23 cellular contexts compared by ENCODE assay signal in genomic region chr5:116544542-116545241, GRCh38. TPM values are rescaled to one million over a fixed set of nuclear protein-coding genes. Genes with fewer than 3 reads are reported as not detected.
A peak's percentile ranks its signal among the peaks of the same experiment; 100 is the strongest.
DNase-seq lines count a peak whose midpoint lies in the region; ATAC-seq and TF ChIP-seq lines count a peak whose summit lies in the region.
"Had no signal": no experiment of that assay in that cellular context is flagged by ENCODE, and none has a peak within 500 bp of the region (broad histone marks: within the 10 kb centered on the region; RNA-seq: fewer than 3 reads in every experiment).

No MANE protein-coding gene starts in this region.

- POLR2A ChIA-PET in Caco-2 (lab: Charles Lee): interaction anchor here (0.5 kb wide), 1 partner anchor 191 kb away, joined by 3 read pairs; no protein-coding TSS in a partner anchor
- POLR2A ChIA-PET in activated CD4-positive, alpha-beta memory T cell treated with anti-CD3 and anti-CD28 coated beads, Interleukin-2, amount 10 ng/mL, durations not matched to agents 7 days and 5 days (lab: Charles Lee): no interaction called here

- no peaks in the 10 kb centered on the region for H3K36me3 ChIP-seq in Caco-2 (ENCODE audit: control insufficient read depth, insufficient read depth, low read length)
- H3K36me3 ChIP-seq in Peyer's patch: no peaks in the 10 kb centered on the region
- no peaks in the 10 kb centered on the region for H3K36me3 ChIP-seq in mucosa of rectum (ENCODE audit: control insufficient read depth in 2 of 2, insufficient read depth in 2 of 2, low read length in 2 of 2)
- H3K36me3 ChIP-seq: lower lobe of right lung, sigmoid colon had no signal

- peak overlapping the region; percentile 38 for H3K27ac Mint-ChIP-seq in Caco-2 (ENCODE audit: unreplicated experiment)
- H3K27ac Mint-ChIP-seq in activated CD4-positive, alpha-beta memory T cell treated with anti-CD3 and anti-CD28 coated beads, Interleukin-2, amount 10 ng/mL, durations not matched to agents 7 days and 5 days: no peak overlapping the region
- H3K27ac Mint-ChIP-seq: activated CD4-positive, alpha-beta T cell treated with anti-CD3 and anti-CD28 coated beads for 36 hours; activated naive CD8-positive, alpha-beta T cell treated with anti-CD3 and anti-CD28 coated beads, Interleukin-2, amount 10 ng/mL, durations not matched to agents 7 days and 5 days had no signal

- no peak overlapping the region for H3K9ac ChIP-seq in mucosa of rectum (ENCODE audit: low read depth in 1 of 2, low read length in 2 of 2)
- H3K9ac ChIP-seq: SK-N-SH had no signal

- H3K9me3 ChIP-seq in Caco-2 (peaks cover 27% of the 10 kb centered on the region), Peyer's patch (peaks cover 0 to 9% (median 5%) of the 10 kb centered on the region in 4 donors), mucosa of rectum (ENCODE audit: control insufficient read depth in 2 of 2, low read length in 2 of 2) (no peaks in the 10 kb centered on the region)
- H3K9me3 ChIP-seq: testis had no signal

- H3K4me3 ChIP-seq in Caco-2 (ENCODE audit: low read depth, low read length) (no peak overlapping the region), Peyer's patch (no peak overlapping the region), mucosa of rectum (ENCODE audit: low read length in 2 of 2) (no peak overlapping the region)
- H3K4me3 ChIP-seq: lower lobe of right lung, sigmoid colon, testis had no signal

- CTCF ChIA-PET in Caco-2 (lab: Charles Lee): interaction anchor here (0.9 kb wide), 1 partner anchor 12 kb away, joined by 4 read pairs; no protein-coding TSS in a partner anchor
- CTCF ChIA-PET in activated CD4-positive, alpha-beta memory T cell treated with anti-CD3 and anti-CD28 coated beads, Interleukin-2, amount 10 ng/mL, durations not matched to agents 7 days and 5 days (lab: Charles Lee): no interaction called here

- peaks cover 33% of the 10 kb centered on the region for H3K4me1 Mint-ChIP-seq in Caco-2 (ENCODE audit: low read depth, unreplicated experiment)
- H3K4me1 Mint-ChIP-seq in activated CD4-positive, alpha-beta memory T cell treated with anti-CD3 and anti-CD28 coated beads, Interleukin-2, amount 10 ng/mL, durations not matched to agents 7 days and 5 days: no peaks in the 10 kb centered on the region
- H3K4me1 Mint-ChIP-seq: activated CD4-positive, alpha-beta T cell treated with anti-CD3 and anti-CD28 coated beads for 36 hours; activated naive CD8-positive, alpha-beta T cell treated with anti-CD3 and anti-CD28 coated beads, Interleukin-2, amount 10 ng/mL, durations not matched to agents 7 days and 5 days; central memory CD8-positive, alpha-beta T cell had no signal

- peak; percentile 32 for ATAC-seq in esophagus mucosa
- no peak for ATAC-seq in HG03460 (IDR thresholded peaks at IDR 0.05; ENCODE audit: unreplicated experiment)
- no peak for ATAC-seq in HG02981 (IDR thresholded peaks at IDR 0.05; ENCODE audit: unreplicated experiment)
- ATAC-seq: activated CD4-positive, alpha-beta T cell treated with anti-CD3 and anti-CD28 coated beads for 36 hours; HCT116; lower lobe of right lung had no signal

- H3K27ac ChIP-seq in Peyer's patch (peak overlapping the region in 3 of 4 donors; percentile 63 to 84 (median 81)), mucosa of rectum (ENCODE audit: low read depth in 2 of 2, low read length in 2 of 2) (peak overlapping the region; percentile 76 to 91)
- H3K27ac ChIP-seq: lower lobe of right lung, sigmoid colon, testis had no signal

- H3K36me3 Mint-ChIP-seq in Caco-2 (ENCODE audit: insufficient read depth, unreplicated experiment): peaks cover 33% of the 10 kb centered on the region
- no peaks in the 10 kb centered on the region for H3K36me3 Mint-ChIP-seq in activated CD4-positive, alpha-beta memory T cell treated with anti-CD3 and anti-CD28 coated beads, Interleukin-2, amount 10 ng/mL, durations not matched to agents 7 days and 5 days (ENCODE audit: low read depth)

- DNase-seq in Caco-2 (peak; percentile 83 to 94), Peyer's patch (peak in 2 of 3 donors; percentile 76 to 83), activated T-cell treated with anti-CD3 and anti-CD28 coated beads for 4 hours (no peak)
- DNase-seq in activated CD4-positive, alpha-beta memory T cell treated with anti-CD3 and anti-CD28 coated beads, Interleukin-2, amount 10 ng/mL, durations not matched to agents 7 days and 5 days: no peak
- DNase-seq: activated CD4-positive, alpha-beta T cell treated with anti-CD3 and anti-CD28 coated beads for 36 hours; activated gamma-delta T cell; activated naive CD8-positive, alpha-beta T cell treated with anti-CD3 and anti-CD28 coated beads, Interleukin-2, amount 10 ng/mL, durations not matched to agents 7 days and 5 days; activated T-cell treated with anti-CD3 and anti-CD28 coated beads, Interleukin-2, amount 50 U/mL, for 1 hour; lower lobe of right lung; NCI-H146; NCI-H446; sigmoid colon; SK-N-SH; stimulated activated naive CD4-positive, alpha-beta T cell treated with Interleukin-2 at 50 U/mL for 16 hours; T-helper 2 cell; testis had no signal

- H3K27me3 Mint-ChIP-seq in Caco-2 (ENCODE audit: insufficient read depth, unreplicated experiment): no peaks in the 10 kb centered on the region
- H3K27me3 Mint-ChIP-seq in activated CD4-positive, alpha-beta memory T cell treated with anti-CD3 and anti-CD28 coated beads, Interleukin-2, amount 10 ng/mL, durations not matched to agents 7 days and 5 days: peaks cover 2% of the 10 kb centered on the region
- H3K27me3 Mint-ChIP-seq: activated CD4-positive, alpha-beta T cell treated with anti-CD3 and anti-CD28 coated beads for 36 hours; activated naive CD8-positive, alpha-beta T cell treated with anti-CD3 and anti-CD28 coated beads, Interleukin-2, amount 10 ng/mL, durations not matched to agents 7 days and 5 days; central memory CD8-positive, alpha-beta T cell had no signal

- intact Hi-C loops in Caco-2 (cut with micrococcal nuclease; ENCODE audit: unreplicated experiment): loop anchor here (1.0 to 2.0 kb wide), 2 partner anchors 11 to 72 kb away; no protein-coding TSS in a partner anchor

- peak in 1 of 2 donors; percentile 20 for TF ChIP-seq POLR2A in Peyer's patch (IDR thresholded peaks at IDR 0.05)

- peak overlapping the region; percentile 15 for H3K4me3 Mint-ChIP-seq in Caco-2 (ENCODE audit: unreplicated experiment)
- no peak overlapping the region for H3K4me3 Mint-ChIP-seq in activated CD4-positive, alpha-beta memory T cell treated with anti-CD3 and anti-CD28 coated beads, Interleukin-2, amount 10 ng/mL, durations not matched to agents 7 days and 5 days
- H3K4me3 Mint-ChIP-seq: activated CD4-positive, alpha-beta T cell treated with anti-CD3 and anti-CD28 coated beads for 36 hours; activated naive CD8-positive, alpha-beta T cell treated with anti-CD3 and anti-CD28 coated beads, Interleukin-2, amount 10 ng/mL, durations not matched to agents 7 days and 5 days; central memory CD8-positive, alpha-beta T cell had no signal

- no TSS peak for BruUV-seq in Caco-2 (replicated peaks; lab: Mats Ljungman, UMichigan)

- H3K4me1 ChIP-seq in Caco-2 (peaks cover 46% of the 10 kb centered on the region), Peyer's patch (peaks cover 0 to 26% (median 0%) of the 10 kb centered on the region in 4 donors), mucosa of rectum (ENCODE audit: control insufficient read depth in 2 of 2, insufficient read depth in 2 of 2, low read length in 2 of 2) (peaks cover 19 to 48% of the 10 kb centered on the region in 2 donors)
- H3K4me1 ChIP-seq: lower lobe of right lung, testis had no signal

- no peak for TF ChIP-seq CTCF in Caco-2 (IDR thresholded peaks at IDR 0.05; ENCODE audit: insufficient read depth in 1 of 2, low read depth in 1 of 2, low read length in 1 of 2, severe bottlenecking in 1 of 2, unreplicated experiment in 1 of 2)
- peak in 1 of 6 experiments; percentile 7 for TF ChIP-seq CTCF in Peyer's patch (IDR thresholded peaks at IDR 0.05)

- peaks cover 21% of the 10 kb centered on the region for H3K9me3 Mint-ChIP-seq in Caco-2 (ENCODE audit: unreplicated experiment)
- peaks cover 8% of the 10 kb centered on the region for H3K9me3 Mint-ChIP-seq in activated CD4-positive, alpha-beta memory T cell treated with anti-CD3 and anti-CD28 coated beads, Interleukin-2, amount 10 ng/mL, durations not matched to agents 7 days and 5 days

- H3K27me3 ChIP-seq in Caco-2 (replicated peaks; ENCODE audit: control insufficient read depth, insufficient read depth, low read length): no peaks in the 10 kb centered on the region
- no peaks in the 10 kb centered on the region for H3K27me3 ChIP-seq in Peyer's patch
- no peaks in the 10 kb centered on the region for H3K27me3 ChIP-seq in mucosa of rectum (ENCODE audit: control insufficient read depth in 2 of 2, insufficient read depth in 2 of 2, low read length in 2 of 2)
- H3K27me3 ChIP-seq: sigmoid colon, testis had no signal

RNA-seq across cellular contexts. Expression of gene SEMA6A, which starts 29.9 kb away (rescaled TPM):
- total RNA-seq in Caco-2 (2022) (18.3 and 26.3 TPM in 2 replicates), Peyer's patch (100 to 1,000 TPM in 3 of 4 donors, 10 to 100 TPM in 1; 37.1 to 121 (median 111) TPM), esophagus mucosa (6.1 TPM)
- total RNA-seq in activated CD4-positive, alpha-beta memory T cell treated with anti-CD3 and anti-CD28 coated beads, Interleukin-2, amount 10 ng/mL, durations not matched to agents 7 days and 5 days: under 1 TPM in 1 of 2 experiments, not detected in 1; 0.13 TPM
- total RNA-seq: activated CD4-positive, alpha-beta T cell treated with anti-CD3 and anti-CD28 coated beads for 36 hours; activated naive CD8-positive, alpha-beta T cell treated with anti-CD3 and anti-CD28 coated beads, Interleukin-2, amount 10 ng/mL, durations not matched to agents 7 days and 5 days; LHCN-M2 had no signal

Comparison
In these comparisons a context has a peak if more than half of its experiments do, and no peak if none do; other contexts are left out.
1. DNase-seq: peak in Caco-2 (2 of 2) and Peyer's patch (2 of 3); none in activated T-cell treated with anti-CD3 and anti-CD28 coated beads for 4 hours (single experiment) and activated CD4-positive, alpha-beta memory T cell treated with anti-CD3 and anti-CD28 coated beads, Interleukin-2, amount 10 ng/mL, durations not matched to agents 7 days and 5 days (single experiment).